Comparison of ENCODE assay signal across 18 cellular contexts in genomic region chr21:31707499-31707898, GRCh38. TPM values are rescaled to one million over a fixed set of nuclear protein-coding genes. Genes with fewer than 3 reads are reported as not detected.
A peak's percentile ranks its signal among the peaks of the same experiment; 100 is the strongest.
DNase-seq lines count a peak whose midpoint lies in the region; ATAC-seq and TF ChIP-seq lines count a peak whose summit lies in the region.
"Had no signal": no experiment of that assay in that cellular context is flagged by ENCODE, and none has a peak within 500 bp of the region (broad histone marks: within the 10 kb centered on the region; RNA-seq: fewer than 3 reads in every experiment).

No MANE protein-coding gene starts in this region.

- no peak overlapping the region for H3K27ac ChIP-seq in RWPE2 (ENCODE audit: poor library complexity, severe bottlenecking)
- H3K27ac ChIP-seq in neural progenitor cell: no peak overlapping the region
- H3K27ac ChIP-seq: 22Rv1, A549, C4-2B had no signal

- no peaks in the 10 kb centered on the region for H3K9me3 Mint-ChIP-seq in activated naive CD4-positive, alpha-beta T cell treated with anti-CD3 and anti-CD28 coated beads, Interleukin-2, amount 50 U/mL, for 24 hours
- no peaks in the 10 kb centered on the region for H3K9me3 Mint-ChIP-seq in activated naive CD4-positive, alpha-beta T cell treated with anti-CD3 and anti-CD28 coated beads for 36 hours
- H3K9me3 Mint-ChIP-seq in neural progenitor cell: no peaks in the 10 kb centered on the region
- H3K9me3 Mint-ChIP-seq in stimulated activated effector memory CD8-positive, alpha-beta T cell treated with anti-CD3 and anti-CD28 coated beads, Interleukin-12 subunit alpha, Interleukin-12 subunit beta, amount 100 ng/mL, for 72 hours: no peaks in the 10 kb centered on the region
- H3K9me3 Mint-ChIP-seq: CD4-positive, alpha-beta T cell; GM23338; HFFc6 had no signal

- H2AFZ ChIP-seq in neural progenitor cell (replicated peaks): no peak overlapping the region
- H2AFZ ChIP-seq: GM23338 had no signal

- peaks cover 92% of the 10 kb centered on the region for H4K20me1 ChIP-seq in neural progenitor cell (ENCODE audit: low read depth)

- H3K27me3 Mint-ChIP-seq in activated naive CD4-positive, alpha-beta T cell treated with anti-CD3 and anti-CD28 coated beads, Interleukin-2, amount 50 U/mL, for 24 hours: no peaks in the 10 kb centered on the region
- H3K27me3 Mint-ChIP-seq in activated naive CD4-positive, alpha-beta T cell treated with anti-CD3 and anti-CD28 coated beads for 36 hours (ENCODE audit: low read depth): no peaks in the 10 kb centered on the region
- peaks cover 4% of the 10 kb centered on the region for H3K27me3 Mint-ChIP-seq in neural progenitor cell (ENCODE audit: insufficient read depth, low read depth)
- H3K27me3 Mint-ChIP-seq: CD4-positive, alpha-beta T cell had no signal

- peak overlapping the region; percentile 46 for H3K27ac Mint-ChIP-seq in activated naive CD4-positive, alpha-beta T cell treated with anti-CD3 and anti-CD28 coated beads, Interleukin-2, amount 50 U/mL, for 24 hours
- H3K27ac Mint-ChIP-seq in activated naive CD4-positive, alpha-beta T cell treated with anti-CD3 and anti-CD28 coated beads for 36 hours: no peak overlapping the region
- no peak overlapping the region for H3K27ac Mint-ChIP-seq in neural progenitor cell
- peak overlapping the region; percentile 37 for H3K27ac Mint-ChIP-seq in stimulated activated effector memory CD8-positive, alpha-beta T cell treated with anti-CD3 and anti-CD28 coated beads, Interleukin-12 subunit alpha, Interleukin-12 subunit beta, amount 100 ng/mL, for 72 hours
- H3K27ac Mint-ChIP-seq: GM23338, HFFc6 had no signal

- intact Hi-C loops in activated naive CD4-positive, alpha-beta T cell treated with anti-CD3 and anti-CD28 coated beads for 36 hours (cut with micrococcal nuclease): no loop called here

- no peak for DNase-seq in activated naive CD4-positive, alpha-beta T cell treated with anti-CD3 and anti-CD28 coated beads for 36 hours
- DNase-seq in RWPE2 (ENCODE audit: low spot score) (no peak), neural progenitor cell (ENCODE audit: low spot score) (no peak), GF-D8 (lab: John Stamatoyannopoulos, UW) (no peak)
- no peak for DNase-seq in stimulated activated effector memory CD8-positive, alpha-beta T cell treated with anti-CD3 and anti-CD28 coated beads, Interleukin-12 subunit alpha, Interleukin-12 subunit beta, amount 100 ng/mL, for 72 hours (ENCODE audit: low spot score in 2 of 2)
- DNase-seq: AML-193; Caco-2; CD4-positive, alpha-beta T cell; H7; HFFc6 had no signal

- peaks cover 65% of the 10 kb centered on the region for H3K4me1 Mint-ChIP-seq in activated naive CD4-positive, alpha-beta T cell treated with anti-CD3 and anti-CD28 coated beads, Interleukin-2, amount 50 U/mL, for 24 hours
- H3K4me1 Mint-ChIP-seq in activated naive CD4-positive, alpha-beta T cell treated with anti-CD3 and anti-CD28 coated beads for 36 hours (ENCODE audit: low read depth): peaks cover 51% of the 10 kb centered on the region
- peaks cover 9% of the 10 kb centered on the region for H3K4me1 Mint-ChIP-seq in neural progenitor cell
- H3K4me1 Mint-ChIP-seq in stimulated activated effector memory CD8-positive, alpha-beta T cell treated with anti-CD3 and anti-CD28 coated beads, Interleukin-12 subunit alpha, Interleukin-12 subunit beta, amount 100 ng/mL, for 72 hours: peaks cover 58% of the 10 kb centered on the region

- H3K4me1 ChIP-seq in RWPE2 (ENCODE audit: insufficient read depth, poor library complexity, severe bottlenecking) (peaks cover 10% of the 10 kb centered on the region), neural progenitor cell (peaks cover 12% of the 10 kb centered on the region)

- no peak overlapping the region for H3K4me3 ChIP-seq in RWPE2 (ENCODE audit: severe bottlenecking)
- no peak overlapping the region for H3K4me3 ChIP-seq in neural progenitor cell
- H3K4me3 ChIP-seq: A549, GM23338 had no signal

- peaks cover 35% of the 10 kb centered on the region for H3K36me3 ChIP-seq in RWPE2 (ENCODE audit: low read depth)
- peaks cover 17% of the 10 kb centered on the region for H3K36me3 ChIP-seq in neural progenitor cell

- H3K36me3 Mint-ChIP-seq in activated naive CD4-positive, alpha-beta T cell treated with anti-CD3 and anti-CD28 coated beads, Interleukin-2, amount 50 U/mL, for 24 hours: peaks cover 6% of the 10 kb centered on the region
- H3K36me3 Mint-ChIP-seq in activated naive CD4-positive, alpha-beta T cell treated with anti-CD3 and anti-CD28 coated beads for 36 hours (ENCODE audit: low read depth): peaks cover 8% of the 10 kb centered on the region
- H3K36me3 Mint-ChIP-seq in neural progenitor cell: peaks cover 17% of the 10 kb centered on the region
- peaks cover 33% of the 10 kb centered on the region for H3K36me3 Mint-ChIP-seq in stimulated activated effector memory CD8-positive, alpha-beta T cell treated with anti-CD3 and anti-CD28 coated beads, Interleukin-12 subunit alpha, Interleukin-12 subunit beta, amount 100 ng/mL, for 72 hours

- CTCF ChIA-PET in activated naive CD4-positive, alpha-beta T cell treated with anti-CD3 and anti-CD28 coated beads for 36 hours (lab: Charles Lee): no interaction called here

- H3K79me2 ChIP-seq in neural progenitor cell (ENCODE audit: low read depth): peaks cover 100% of the 10 kb centered on the region

- no peak overlapping the region for H3K9ac ChIP-seq in neural progenitor cell

- H3K9me3 ChIP-seq in RWPE2 (ENCODE audit: severe bottlenecking) (no peaks in the 10 kb centered on the region), neural progenitor cell (ENCODE audit: low read depth) (no peaks in the 10 kb centered on the region)
- H3K9me3 ChIP-seq: A549, Caco-2 had no signal

- TF ChIP-seq CTCF in RWPE2 (IDR thresholded peaks at IDR 0.05; ENCODE audit: poor library complexity, severe bottlenecking): no peak
- TF ChIP-seq CTCF in neural progenitor cell (IDR thresholded peaks at IDR 0.05): no peak

- H3K4me2 ChIP-seq in neural progenitor cell: peak overlapping the region; percentile 17
- H3K4me2 ChIP-seq: A549 had no signal

- peaks cover 24% of the 10 kb centered on the region for H3F3A ChIP-seq in neural progenitor cell (ENCODE audit: low read depth)

- ATAC-seq in RWPE2 (ENCODE audit: low read depth) (peak; percentile 61), HG03175 (IDR thresholded peaks at IDR 0.05; ENCODE audit: unreplicated experiment) (no peak)
- ATAC-seq in stimulated activated effector memory CD8-positive, alpha-beta T cell treated with anti-CD3 and anti-CD28 coated beads, Interleukin-12 subunit alpha, Interleukin-12 subunit beta, amount 100 ng/mL, for 72 hours: no peak
- ATAC-seq: A549, HCT116, HepG2 had no signal

- no peaks in the 10 kb centered on the region for H3K27me3 ChIP-seq in RWPE2 (ENCODE audit: insufficient read depth, poor library complexity, severe bottlenecking)
- no peaks in the 10 kb centered on the region for H3K27me3 ChIP-seq in neural progenitor cell

- H3K4me3 Mint-ChIP-seq in activated naive CD4-positive, alpha-beta T cell treated with anti-CD3 and anti-CD28 coated beads, Interleukin-2, amount 50 U/mL, for 24 hours: no peak overlapping the region
- H3K4me3 Mint-ChIP-seq in activated naive CD4-positive, alpha-beta T cell treated with anti-CD3 and anti-CD28 coated beads for 36 hours: no peak overlapping the region
- no peak overlapping the region for H3K4me3 Mint-ChIP-seq in neural progenitor cell
- no peak overlapping the region for H3K4me3 Mint-ChIP-seq in stimulated activated effector memory CD8-positive, alpha-beta T cell treated with anti-CD3 and anti-CD28 coated beads, Interleukin-12 subunit alpha, Interleukin-12 subunit beta, amount 100 ng/mL, for 72 hours
- H3K4me3 Mint-ChIP-seq: CD4-positive, alpha-beta T cell; GM23338; HFFc6 had no signal

RNA-seq across cellular contexts. Expression of gene SCAF4, which starts 24.4 kb away (rescaled TPM):
- total RNA-seq in activated naive CD4-positive, alpha-beta T cell treated with anti-CD3 and anti-CD28 coated beads for 36 hours: 10 to 100 TPM; 39.6 to 40.5 TPM
- 27.0 and 31.9 TPM in 2 replicates for total RNA-seq in neural progenitor cell (ENCODE audit: low replicate concordance)

RNA-seq across cellular contexts. Expression of gene SOD1, which starts 48.0 kb away (rescaled TPM):
- total RNA-seq in activated naive CD4-positive, alpha-beta T cell treated with anti-CD3 and anti-CD28 coated beads for 36 hours: 100 to 1,000 TPM; 281 to 297 TPM
- total RNA-seq in neural progenitor cell (ENCODE audit: low replicate concordance): 147 and 183 TPM in 2 replicates

Comparison
In these comparisons a context has a peak if more than half of its experiments do, and no peak if none do; other contexts are left out.
1. H3K27ac Mint-ChIP-seq: peak in activated naive CD4-positive, alpha-beta T cell treated with anti-CD3 and anti-CD28 coated beads, Interleukin-2, amount 50 U/mL, for 24 hours (single experiment) and stimulated activated effector memory CD8-positive, alpha-beta T cell treated with anti-CD3 and anti-CD28 coated beads, Interleukin-12 subunit alpha, Interleukin-12 subunit beta, amount 100 ng/mL, for 72 hours (single experiment); none in activated naive CD4-positive, alpha-beta T cell treated with anti-CD3 and anti-CD28 coated beads for 36 hours (single experiment) and neural progenitor cell (single experiment).